In genomic region chr12:122845865-122846621, GRCh38 we compare ENCODE assay signal across 19 cellular contexts. TPM values are rescaled to one million over a fixed set of nuclear protein-coding genes. Genes with fewer than 3 reads are reported as not detected.
DNase-seq lines count a peak whose midpoint lies in the region; ATAC-seq and TF ChIP-seq lines count a peak whose summit lies in the region.
"Had no signal": no experiment of that assay in that cellular context is flagged by ENCODE, and none has a peak within 500 bp of the region (broad histone marks: within the 10 kb centered on the region; RNA-seq: fewer than 3 reads in every experiment).

No MANE protein-coding gene starts in this region.

- ATAC-seq in gastrocnemius medialis (peak; percentile 11 to 27), HG03571 (IDR thresholded peaks at IDR 0.05; ENCODE audit: unreplicated experiment) (no peak)

- no peaks in the 10 kb centered on the region for H3K27me3 Mint-ChIP-seq in CD4-positive, alpha-beta memory T cell

- H3K36me3 Mint-ChIP-seq in CD4-positive, alpha-beta memory T cell, result peaks cover 5 to 9% of the 10 kb centered on the region in 2 donors
- H3K36me3 Mint-ChIP-seq: WTC11 had no signal

- no peak overlapping the region for H3K4me2 ChIP-seq in Karpas-422 (ENCODE audit: low read depth, low read length, poor library complexity, severe bottlenecking)
- H3K4me2 ChIP-seq: GM23338, KMS-11, PC-9 had no signal

- TF ChIP-seq POLR2A in gastrocnemius medialis (IDR thresholded peaks at IDR 0.05), result no peak

- H3K4me1 Mint-ChIP-seq in CD4-positive, alpha-beta memory T cell, result peaks cover 3 to 10% (median 7%) of the 10 kb centered on the region in 4 donors

- H3K4me3 Mint-ChIP-seq in CD4-positive, alpha-beta memory T cell, result no peak overlapping the region
- H3K4me3 Mint-ChIP-seq: GM23338; T-helper 2 cell treated with Interferon-gamma antibody and Interleukin-4, amounts not matched to agents 5 μg/mL and 100 μg/mL, for 36 hours; WTC11 had no signal

- no peak overlapping the region for H3K9ac ChIP-seq in Karpas-422 (ENCODE audit: low read length)
- H3K9ac ChIP-seq: KMS-11 had no signal

- no peaks in the 10 kb centered on the region for H3K9me2 ChIP-seq in Karpas-422 (replicated peaks; ENCODE audit: insufficient read depth, low read length)

- TF ChIP-seq CTCF in gastrocnemius medialis (IDR thresholded peaks at IDR 0.05 in 4 of 5, conservative IDR thresholded peaks at IDR 0.05 in 1 of 5), result no peak

- H3K27me3 ChIP-seq in gastrocnemius medialis (no peaks in the 10 kb centered on the region), Karpas-422 (ENCODE audit: low read length) (no peaks in the 10 kb centered on the region)
- no peaks in the 10 kb centered on the region for H3K27me3 ChIP-seq in CD4-positive, alpha-beta memory T cell (ENCODE audit: insufficient read depth, low read length)
- H3K27me3 ChIP-seq: BE2C, brain microvascular endothelial cell had no signal

- in situ Hi-C loops in gastrocnemius medialis (cut with MboI; ENCODE audit: low sequenced_read_pairs in 4 of 4), result no loop called here

- no peak overlapping the region for H3K27ac Mint-ChIP-seq in CD4-positive, alpha-beta memory T cell
- H3K27ac Mint-ChIP-seq: GM23338; T-helper 2 cell treated with Interferon-gamma antibody and Interleukin-4, amounts not matched to agents 5 μg/mL and 100 μg/mL, for 36 hours; WTC11 had no signal

- H3K4me1 ChIP-seq in gastrocnemius medialis (peaks cover 10 to 20% of the 10 kb centered on the region in 2 donors), Karpas-422 (ENCODE audit: low read length) (no peaks in the 10 kb centered on the region)
- no peaks in the 10 kb centered on the region for H3K4me1 ChIP-seq in CD4-positive, alpha-beta memory T cell (ENCODE audit: insufficient read depth, low read length)
- H3K4me1 ChIP-seq: BE2C had no signal

- H3K9me3 ChIP-seq in gastrocnemius medialis, result no peaks in the 10 kb centered on the region
- no peaks in the 10 kb centered on the region for H3K9me3 ChIP-seq in CD4-positive, alpha-beta memory T cell (ENCODE audit: control insufficient read depth in 1 of 2, low read length in 2 of 2)
- no peaks in the 10 kb centered on the region for H3K9me3 ChIP-seq in Karpas-422 (ENCODE audit: low read length)
- H3K9me3 ChIP-seq: BE2C had no signal

- H3K36me3 ChIP-seq in gastrocnemius medialis (no peaks in the 10 kb centered on the region), Karpas-422 (ENCODE audit: insufficient read depth, low read length) (no peaks in the 10 kb centered on the region)
- no peaks in the 10 kb centered on the region for H3K36me3 ChIP-seq in CD4-positive, alpha-beta memory T cell (ENCODE audit: insufficient read depth, low read length)
- H3K36me3 ChIP-seq: BE2C, brain microvascular endothelial cell had no signal

- peaks cover 9% of the 10 kb centered on the region; the same call in 1 of the 2 replicates for H4K20me1 ChIP-seq in Karpas-422 (ENCODE audit: insufficient read depth, low read depth, low read length)

- intact Hi-C loops in gastrocnemius medialis (cut with DNase I; ENCODE audit: low total_unique reads), result no loop called here
- intact Hi-C loops in CD4-positive, alpha-beta memory T cell (cut with micrococcal nuclease), result no loop called here

- H3K4me3 ChIP-seq in gastrocnemius medialis (no peak overlapping the region), Karpas-422 (ENCODE audit: low read length) (no peak overlapping the region)
- no peak overlapping the region for H3K4me3 ChIP-seq in CD4-positive, alpha-beta memory T cell (ENCODE audit: low read length in 2 of 2)
- H3K4me3 ChIP-seq: GM23338, PC-9 had no signal

- POLR2A ChIA-PET in CD4-positive, alpha-beta memory T cell (lab: Charles Lee; ENCODE audit: partially characterized antibody), result interaction anchor here (1.3 kb wide), 1 partner anchor 26 kb away, joined by 3 read pairs; no protein-coding TSS in a partner anchor

- H3K27ac ChIP-seq in caudate nucleus (ENCODE audit: low read depth, low read length) (peak overlapping the region; percentile 98), gastrocnemius medialis (no peak overlapping the region), Karpas-422 (ENCODE audit: low read length) (no peak overlapping the region)
- no peak overlapping the region for H3K27ac ChIP-seq in CD4-positive, alpha-beta memory T cell (ENCODE audit: low read depth, low read length)
- H3K27ac ChIP-seq: brain microvascular endothelial cell, KMS-11, PC-9 had no signal

- H2AFZ ChIP-seq in Karpas-422 (ENCODE audit: low read length), result no peak overlapping the region
- H2AFZ ChIP-seq: GM23338, PC-9 had no signal

- no peaks in the 10 kb centered on the region for H3K79me2 ChIP-seq in Karpas-422 (ENCODE audit: low read length)

- DNase-seq in SHP77 (lab: John Stamatoyannopoulos, UW) (peak; percentile 40 to 44), SHP77 treated with DMSO at 0.1 percent for 48 hours (lab: John Stamatoyannopoulos, UW) (no peak), NCI-H2107 treated with DMSO at 0.1 percent for 48 hours (lab: John Stamatoyannopoulos, UW; ENCODE audit: unreplicated experiment) (peak; percentile 78), caudate nucleus (lab: John Stamatoyannopoulos, UW) (no peak), gastrocnemius medialis (no peak), Karpas-422 (no peak)
- DNase-seq in CD4-positive, alpha-beta memory T cell, result no peak
- DNase-seq: activated CD4-positive, alpha-beta T cell treated with anti-CD3 and anti-CD28 coated beads, Interleukin-2, amount 50 U/mL, for 4 hours; activated CD8-positive, alpha-beta memory T cell treated with anti-CD3 and anti-CD28 coated beads, Interleukin-2, amount 50 U/mL, for 48 hours; BE2C; brain microvascular endothelial cell; mammary epithelial cell; NCI-H1930; PC-9 had no signal

- H3K9me3 Mint-ChIP-seq in CD4-positive, alpha-beta memory T cell, result no peaks in the 10 kb centered on the region
- H3K9me3 Mint-ChIP-seq: GM23338; T-helper 2 cell treated with Interferon-gamma antibody and Interleukin-4, amounts not matched to agents 5 μg/mL and 100 μg/mL, for 36 hours; WTC11 had no signal

- CTCF ChIA-PET in CD4-positive, alpha-beta memory T cell (lab: Charles Lee; ENCODE audit: partially characterized antibody), result interaction anchor here (1.0 to 1.4 kb wide), 4 partner anchors 10 to 14 kb away, joined by 3 to 4 read pairs (median 4); no protein-coding TSS in a partner anchor

RNA-seq across cellular contexts. Expression of gene HIP1R, which starts 10.8 kb away (rescaled TPM):
- 10 to 100 TPM in 3 of 4 donors, 1 to 10 TPM in 1; 9.3 to 14.8 (median 14.5) TPM for total RNA-seq in gastrocnemius medialis
- total RNA-seq in CD4-positive, alpha-beta memory T cell, result 10 to 100 TPM; 87.7 to 88.3 TPM
- polyA plus RNA-seq in CD4-positive, alpha-beta memory T cell, result 10 to 100 TPM in 1 of 2 donors, 1 to 10 TPM in 1; 4.5 to 11.2 TPM
- 19.4 and 42.9 TPM in 2 replicates for total RNA-seq in Karpas-422 (2014; rRNA removed; shearing (Covaris generic); ENCODE audit: low replicate concordance)

RNA-seq across cellular contexts. Expression of gene VPS37B, which starts 49.9 kb away (rescaled TPM):
- total RNA-seq in gastrocnemius medialis, result 1 to 10 TPM; 4.8 to 8.2 (median 7.6) TPM
- total RNA-seq in CD4-positive, alpha-beta memory T cell, result 10 to 100 TPM; 22.8 to 23.7 TPM
- 10 to 100 TPM; 18.8 to 21.6 TPM for polyA plus RNA-seq in CD4-positive, alpha-beta memory T cell
- total RNA-seq in Karpas-422 (2014; rRNA removed; shearing (Covaris generic); ENCODE audit: low replicate concordance), result not detected in 2 replicates

Comparison
In these comparisons a context has a peak if more than half of its experiments do, and no peak if none do; other contexts are left out.
1. DNase-seq: peak in SHP77 (2 of 2) and NCI-H2107 treated with DMSO at 0.1 percent for 48 hours (single experiment); none in SHP77 treated with DMSO at 0.1 percent for 48 hours (single experiment), caudate nucleus (0 of 61), gastrocnemius medialis (0 of 2), CD4-positive, alpha-beta memory T cell (0 of 5) and Karpas-422 (single experiment).